8 cellular contexts compared by ENCODE assay signal in genomic region chr14:69152944-69153847, GRCh38. TPM values are rescaled to one million over a fixed set of nuclear protein-coding genes. Genes with fewer than 3 reads are reported as not detected.
DNase-seq lines count a peak whose midpoint lies in the region; ATAC-seq and TF ChIP-seq lines count a peak whose summit lies in the region.

TSS of gene DCAF5 (minus strand) at chr14:69153119. CDS start at chr14:69152978, 141 bp downstream.

- H3K79me2 ChIP-seq in parathyroid adenoma = peaks cover 31% of the 10 kb centered on the region

- H3K4me2 ChIP-seq in parathyroid adenoma (ENCODE audit: low read length) = peak within 1 kb of the TSS; percentile 84

- H3K27ac Mint-ChIP-seq in activated naive CD8-positive, alpha-beta T cell treated with anti-CD3 and anti-CD28 coated beads, Interleukin-2, amount 50 U/mL, for 24 hours = peak within 1 kb of the TSS; percentile 84

- ATAC-seq in HG02759 (IDR thresholded peaks at IDR 0.05; ENCODE audit: unreplicated experiment) (peak; percentile 88), Right ventricle myocardium superior (ENCODE audit: poor library complexity) (peak; percentile 92)
- peak; percentile 92 for ATAC-seq in activated naive CD8-positive, alpha-beta T cell treated with anti-CD3 and anti-CD28 coated beads, Interleukin-2, amount 50 U/mL, for 24 hours

- peak within 1 kb of the TSS; percentile 92 for H3K4me3 Mint-ChIP-seq in activated naive CD8-positive, alpha-beta T cell treated with anti-CD3 and anti-CD28 coated beads, Interleukin-2, amount 50 U/mL, for 24 hours

- H3K9ac ChIP-seq in parathyroid adenoma = peak within 1 kb of the TSS; percentile 61

- no peaks in the 10 kb centered on the region for H3K27me3 ChIP-seq in parathyroid adenoma (ENCODE audit: control insufficient read depth, insufficient read depth, low read length)
- no peaks in the 10 kb centered on the region for H3K27me3 ChIP-seq in tibial artery

- H3K27ac ChIP-seq in parathyroid adenoma (peak within 1 kb of the TSS; percentile 86), tibial artery (peak within 1 kb of the TSS; percentile 91 to 98)

- DNase-seq in GM12865 (ENCODE audit: low read depth) (peak; percentile 97), NCI-H1436 (lab: John Stamatoyannopoulos, UW) (peak; percentile 89), SW480 (ENCODE audit: low spot score) (peak; percentile 98), Right ventricle myocardium superior (peak; percentile 96), tibial artery (peak; percentile 94 to 96)
- DNase-seq in activated naive CD8-positive, alpha-beta T cell treated with anti-CD3 and anti-CD28 coated beads, Interleukin-2, amount 50 U/mL, for 24 hours = peak; percentile 89

- H3K4me1 ChIP-seq in parathyroid adenoma = peaks cover 12% of the 10 kb centered on the region
- H3K4me1 ChIP-seq in tibial artery = peaks cover 0 to 39% (median 26%) of the 10 kb centered on the region in 4 donors

- H3K36me3 ChIP-seq in parathyroid adenoma (ENCODE audit: control insufficient read depth, insufficient read depth, low read length) = no peaks in the 10 kb centered on the region
- H3K36me3 ChIP-seq in tibial artery = peaks cover 0 to 9% (median 0%) of the 10 kb centered on the region in 3 donors

- H3K4me1 Mint-ChIP-seq in activated naive CD8-positive, alpha-beta T cell treated with anti-CD3 and anti-CD28 coated beads, Interleukin-2, amount 50 U/mL, for 24 hours = peaks cover 35% of the 10 kb centered on the region

- peak within 1 kb of the TSS; percentile 97 for H2AFZ ChIP-seq in parathyroid adenoma

- H3K27me3 Mint-ChIP-seq in activated naive CD8-positive, alpha-beta T cell treated with anti-CD3 and anti-CD28 coated beads, Interleukin-2, amount 50 U/mL, for 24 hours = peaks cover 3% of the 10 kb centered on the region

- intact Hi-C loops in Right ventricle myocardium superior (cut with DNase I) = no loop called here
- intact Hi-C loops in tibial artery (cut with DNase I; ENCODE audit: low total_unique reads) = no loop called here

- H3K36me3 Mint-ChIP-seq in activated naive CD8-positive, alpha-beta T cell treated with anti-CD3 and anti-CD28 coated beads, Interleukin-2, amount 50 U/mL, for 24 hours (ENCODE audit: low read depth) = peaks cover 5% of the 10 kb centered on the region

- TF ChIP-seq CTCF in GM12865 (IDR thresholded peaks at IDR 0.05; ENCODE audit: insufficient read depth, low read depth, low read length, missing control alignments) = no peak
- TF ChIP-seq CTCF in parathyroid adenoma (IDR thresholded peaks at IDR 0.05) = no peak
- no peak for TF ChIP-seq CTCF in tibial artery (IDR thresholded peaks at IDR 0.05)

- H3K9me3 ChIP-seq in parathyroid adenoma (ENCODE audit: control insufficient read depth, low read length) (no peaks in the 10 kb centered on the region), tibial artery (no peaks in the 10 kb centered on the region)

- peak within 1 kb of the TSS; percentile 98 for H3K4me3 ChIP-seq in GM12865 (ENCODE audit: low read depth, low read length)
- peak within 1 kb of the TSS; percentile 93 for H3K4me3 ChIP-seq in parathyroid adenoma (ENCODE audit: low read depth, low read length)
- peak within 1 kb of the TSS; percentile 69 to 95 for H3K4me3 ChIP-seq in tibial artery

- no peaks in the 10 kb centered on the region for H3K9me3 Mint-ChIP-seq in activated naive CD8-positive, alpha-beta T cell treated with anti-CD3 and anti-CD28 coated beads, Interleukin-2, amount 50 U/mL, for 24 hours

RNA-seq across cellular contexts. Expression of gene DCAF5, which starts in this region (rescaled TPM):
- 53.4 TPM for total RNA-seq in Right ventricle myocardium superior

Comparison
In these comparisons a context has a peak if more than half of its experiments do, and no peak if none do; other contexts are left out.
1. Peak in every context shown above with its lines: DNase-seq, ATAC-seq, H3K4me3 ChIP-seq and H3K27ac ChIP-seq.